ENCODE assay signal across 12 cellular contexts in genomic region chr1:61606448-61607312, GRCh38.
DNase-seq lines count a peak whose midpoint lies in the region; ATAC-seq and TF ChIP-seq lines count a peak whose summit lies in the region.
"Had no signal": no experiment of that assay in that cellular context is flagged by ENCODE, and none has a peak within 500 bp of the region (broad histone marks: within the 10 kb centered on the region; RNA-seq: fewer than 3 reads in every experiment).

No MANE protein-coding gene starts in this region.

- no peaks in the 10 kb centered on the region for H3K36me3 Mint-ChIP-seq in GM23338 (ENCODE audit: low read depth)
- H3K36me3 Mint-ChIP-seq: CD4-positive, alpha-beta memory T cell had no signal

- no peaks in the 10 kb centered on the region for H3K4me1 ChIP-seq in GM23338 (ENCODE audit: insufficient read depth)

- H3K4me3 ChIP-seq in GM23338 = no peak overlapping the region
- H3K4me3 ChIP-seq in choroid plexus epithelial cell (ENCODE audit: low read depth, low read length) = no peak overlapping the region
- no peak overlapping the region for H3K4me3 ChIP-seq in skin epidermis
- H3K4me3 ChIP-seq: GM12878 had no signal

- no peaks in the 10 kb centered on the region for H3K27me3 ChIP-seq in GM23338 (ENCODE audit: insufficient read depth)

- no peak overlapping the region for H3K4me3 Mint-ChIP-seq in GM23338
- H3K4me3 Mint-ChIP-seq: CD4-positive, alpha-beta memory T cell; nephron had no signal

- H3K79me2 ChIP-seq in GM23338 (replicated peaks; ENCODE audit: insufficient read depth) = no peaks in the 10 kb centered on the region

- no peak overlapping the region for H3K27ac Mint-ChIP-seq in GM23338
- H3K27ac Mint-ChIP-seq: CD4-positive, alpha-beta memory T cell had no signal

- no peak for TF ChIP-seq CTCF in GM23338 (conservative IDR thresholded peaks at IDR 0.05; ENCODE audit: low read depth in 2 of 2)
- no peak for TF ChIP-seq CTCF in choroid plexus epithelial cell (conservative IDR thresholded peaks at IDR 0.05; ENCODE audit: low read depth, low read length)
- TF ChIP-seq CTCF in omental fat pad (IDR thresholded peaks at IDR 0.05) = no peak

- peaks cover 9% of the 10 kb centered on the region; the same call in 2 of the 3 replicates for H3K4me1 Mint-ChIP-seq in GM23338
- H3K4me1 Mint-ChIP-seq: CD4-positive, alpha-beta memory T cell had no signal

- H3K9me3 Mint-ChIP-seq in GM23338 = no peaks in the 10 kb centered on the region
- H3K9me3 Mint-ChIP-seq: CD4-positive, alpha-beta memory T cell; nephron had no signal

- no peak for ATAC-seq in GM23338
- no peak for ATAC-seq in omental fat pad (ENCODE audit: low FRiP score)
- ATAC-seq in HG02759 (IDR thresholded peaks at IDR 0.05; ENCODE audit: unreplicated experiment) = no peak
- ATAC-seq: GM12878 had no signal

- no peaks in the 10 kb centered on the region for H3F3A ChIP-seq in GM23338 (replicated peaks; ENCODE audit: low read depth)

- no peaks in the 10 kb centered on the region for H3K36me3 ChIP-seq in GM23338 (ENCODE audit: insufficient read depth)

- peaks cover 2% of the 10 kb centered on the region for H3K27me3 Mint-ChIP-seq in GM23338 (ENCODE audit: insufficient read depth, low read depth, poor library complexity)

- H3K27ac ChIP-seq in GM23338 (ENCODE audit: low read depth) (no peak overlapping the region), skin epidermis (peak overlapping the region in 20 of 21 experiments; percentile 8 to 87 (median 72))

- H3K9me2 ChIP-seq in GM23338 (ENCODE audit: insufficient read depth) = 0 out of 2 replicates have a peak, but pooled peaks cover 8% of the 10 kb centered on the region

- DNase-seq in GM23338 (ENCODE audit: low spot score) (no peak), choroid plexus epithelial cell (ENCODE audit: low read depth) (peak; percentile 23), kidney tubule cell (ENCODE audit: low spot score) (peak; percentile 23), NK-92 (lab: John Stamatoyannopoulos, UW; ENCODE audit: unreplicated experiment) (no peak), omental fat pad (ENCODE audit: low spot score) (no peak), NCI-H1436 treated with DMSO at 0.1 percent for 48 hours (lab: John Stamatoyannopoulos, UW) (no peak)
- DNase-seq: CD4-positive, alpha-beta memory T cell; NCI-H2171 treated with DMSO at 0.1 percent for 48 hours had no signal

- H4K20me1 ChIP-seq in GM23338 (replicated peaks; ENCODE audit: insufficient read depth) = no peaks in the 10 kb centered on the region

- peak overlapping the region; percentile 47 for H2AFZ ChIP-seq in GM23338

- no peak overlapping the region for H3K4me2 ChIP-seq in GM23338

TF ChIP-seq in GM23338, 12 proteins besides CTCF, POLR2A, EP300 and RAD21:
- TF ChIP-seq ZNF462 (CRISPR knock-in tag; IDR thresholded peaks at IDR 0.05) = no peak
- no peak for TF ChIP-seq POLR2AphosphoS5 (IDR thresholded peaks at IDR 0.05; ENCODE audit: low read depth)

Comparison
In these comparisons a context has a peak if more than half of its experiments do, and no peak if none do; other contexts are left out.
1. DNase-seq: peak in choroid plexus epithelial cell (single experiment) and kidney tubule cell (single experiment); none in GM23338 (single experiment), NK-92 (single experiment), omental fat pad (single experiment) and NCI-H1436 treated with DMSO at 0.1 percent for 48 hours (single experiment).